Comparison of ENCODE assay signal across 21 cellular contexts in genomic region chr4:54678826-54679225, GRCh38.
"Had no signal": no experiment of that assay in that cellular context is flagged by ENCODE, and none has a peak within 500 bp of the region (broad histone marks: within the 10 kb centered on the region; RNA-seq: fewer than 3 reads in every experiment).

No MANE protein-coding gene starts in this region.

- H3K4me3 Mint-ChIP-seq: activated CD4-positive, alpha-beta memory T cell treated with anti-CD3 and anti-CD28 coated beads for 36 hours; activated naive CD8-positive, alpha-beta T cell treated with anti-CD3 and anti-CD28 coated beads, Interleukin-2, amount 50 U/mL, for 24 hours; naive B cell; T-helper 17 cell had no signal

- H3K9me3 Mint-ChIP-seq: activated CD4-positive, alpha-beta memory T cell treated with anti-CD3 and anti-CD28 coated beads for 36 hours; activated naive CD8-positive, alpha-beta T cell treated with anti-CD3 and anti-CD28 coated beads, Interleukin-2, amount 50 U/mL, for 24 hours; naive B cell had no signal

- H3K9me3 ChIP-seq: body of pancreas, heart left ventricle, neutrophil, ovary, prostate gland, right atrium auricular region, stomach, suprapubic skin, transverse colon, vagina had no signal

- H3K27ac ChIP-seq: body of pancreas, epithelial cell of prostate, heart left ventricle, neutrophil, ovary, prostate gland, right atrium auricular region, stomach, suprapubic skin, transverse colon, vagina had no signal

- ATAC-seq: activated naive CD8-positive, alpha-beta T cell treated with anti-CD3 and anti-CD28 coated beads, Interleukin-2, amount 50 U/mL, for 24 hours; body of pancreas; heart left ventricle; left colon; T-helper 17 cell had no signal

- H3K4me3 ChIP-seq: body of pancreas, heart left ventricle, ovary, prostate gland, right atrium auricular region, stomach, suprapubic skin, transverse colon, vagina had no signal

- H3K27ac Mint-ChIP-seq: activated CD4-positive, alpha-beta memory T cell treated with anti-CD3 and anti-CD28 coated beads for 36 hours; activated naive CD8-positive, alpha-beta T cell treated with anti-CD3 and anti-CD28 coated beads, Interleukin-2, amount 50 U/mL, for 24 hours; naive B cell; T-helper 17 cell had no signal

- H3K4me1 ChIP-seq: body of pancreas, heart left ventricle, prostate gland, right atrium auricular region, stomach, transverse colon, vagina had no signal

- H3K36me3 Mint-ChIP-seq: activated CD4-positive, alpha-beta memory T cell treated with anti-CD3 and anti-CD28 coated beads for 36 hours; naive B cell had no signal

- DNase-seq: activated CD4-positive, alpha-beta memory T cell treated with anti-CD3 and anti-CD28 coated beads for 36 hours; activated CD4-positive, alpha-beta T cell treated with anti-CD3 and anti-CD28 coated beads for 48 hours; activated effector memory CD4-positive, alpha-beta T cell treated with anti-CD3 and anti-CD28 coated beads, Interleukin-2, amount 50 U/mL, for 16 hours; activated naive CD4-positive, alpha-beta T cell treated with anti-CD3 and anti-CD28 coated beads, Interleukin-2, amount 50 U/mL, for 16 hours; activated naive CD8-positive, alpha-beta T cell treated with anti-CD3 and anti-CD28 coated beads, Interleukin-2, amount 50 U/mL, for 24 hours; body of pancreas; heart left ventricle; left colon; naive B cell; ovary; stimulated activated CD4-positive, alpha-beta T cell treated with anti-CD3 and anti-CD28 coated beads, Interleukin-12 subunit alpha, Interleukin-12 subunit beta, amount 100 ng/mL, for 4 hours; stimulated activated CD4-positive, alpha-beta T cell treated with anti-CD3 and anti-CD28 coated beads, Interleukin-4, amount 100 ng/mL, for 4 hours; stomach; T-helper 17 cell; transverse colon had no signal

- H3K27me3 ChIP-seq: body of pancreas, heart left ventricle, neutrophil, ovary, right atrium auricular region, stomach, suprapubic skin, transverse colon, vagina had no signal

- H3K36me3 ChIP-seq: heart left ventricle, neutrophil, ovary, prostate gland, right atrium auricular region, stomach, suprapubic skin, transverse colon, vagina had no signal
